Comparison of ENCODE assay signal across 17 cellular contexts in genomic region chr20:59441860-59442810, GRCh38.
A peak's percentile ranks its signal among the peaks of the same experiment; 100 is the strongest.
DNase-seq lines count a peak whose midpoint lies in the region; TF ChIP-seq lines count a peak whose summit lies in the region.
"Had no signal": no experiment of that assay in that cellular context is flagged by ENCODE, and none has a peak within 500 bp of the region (broad histone marks: within the 10 kb centered on the region; RNA-seq: fewer than 3 reads in every experiment).

No MANE protein-coding gene starts in this region.

- no peak overlapping the region for H3K4me3 ChIP-seq in BE2C (ENCODE audit: low read depth, low read length)
- H3K4me3 ChIP-seq: BLaER1 treated with 17β-estradiol and CSF1 and Interleukin-3, amounts not matched to agents 10 nM and 100 nM; MG63 had no signal

- H3K36me3 ChIP-seq in BE2C, result no peaks in the 10 kb centered on the region
- H3K36me3 ChIP-seq: BLaER1 treated with 17β-estradiol and CSF1 and Interleukin-3, amounts not matched to agents 10 nM and 100 nM; MG63 had no signal

- H3K9me3 ChIP-seq in BE2C, result no peaks in the 10 kb centered on the region
- H3K9me3 ChIP-seq: MG63 had no signal

- POLR2A ChIA-PET in HEK293T (lab: Yijun Ruan, JAX), result no interaction called here

- no peak for TF ChIP-seq CTCF in BE2C (IDR thresholded peaks at IDR 0.05; ENCODE audit: low read depth, low read length)

- DNase-seq in NCI-H446 (lab: John Stamatoyannopoulos, UW), result peak; percentile 4 to 66
- DNase-seq in NCI-H446 treated with DMSO at 0.1 percent for 48 hours (lab: John Stamatoyannopoulos, UW), result no peak
- DNase-seq in BE2C, result peak; percentile 57
- peak; percentile 78 for DNase-seq in NCI-H2171 (lab: John Stamatoyannopoulos, UW)
- DNase-seq in cerebellar cortex (ENCODE audit: low spot score), result peak; percentile 89
- no peak for DNase-seq in stimulated activated naive CD4-positive, alpha-beta T cell (lab: John Stamatoyannopoulos, UW)
- no peak for DNase-seq in NCI-H187 (lab: John Stamatoyannopoulos, UW)
- no peak for DNase-seq in HEK293T (ENCODE audit: extremely low spot score)
- DNase-seq: GOT3, HFFc6, Karpas-422, MG63, NCI-H1092, NCI-H1694, NCI-H2107, SHP77 treated with DMSO at 0.1 percent for 48 hours had no signal

- CTCF ChIA-PET in HEK293T (lab: Yijun Ruan, JAX), result interaction anchor here (1.1 kb wide), 1 partner anchor 13 kb away, joined by 3 read pairs; no protein-coding TSS in a partner anchor

- H3K27me3 ChIP-seq in BE2C, result no peaks in the 10 kb centered on the region
- H3K27me3 ChIP-seq: BLaER1 treated with 17β-estradiol and CSF1 and Interleukin-3, amounts not matched to agents 10 nM and 100 nM had no signal

- H3K4me1 ChIP-seq in BE2C, result peaks cover 19% of the 10 kb centered on the region

TF ChIP-seq in HEK293T, 16 proteins besides CTCF, POLR2A, EP300 and RAD21:
- TF ChIP-seq FOXA1 (IDR thresholded peaks at IDR 0.05), result no peak
- no peak for TF ChIP-seq TARDBP (IDR thresholded peaks at IDR 0.05)
- no peak for TF ChIP-seq FOXK2 (IDR thresholded peaks at IDR 0.05)
- TF ChIP-seq ARNT (IDR thresholded peaks at IDR 0.05), result no peak

Comparison
In these comparisons a context has a peak if more than half of its experiments do, and no peak if none do; other contexts are left out.
1. DNase-seq: peak in NCI-H446 (2 of 2), BE2C (single experiment), NCI-H2171 (single experiment) and cerebellar cortex (single experiment); none in NCI-H446 treated with DMSO at 0.1 percent for 48 hours (single experiment), stimulated activated naive CD4-positive, alpha-beta T cell (0 of 6), NCI-H187 (0 of 2) and HEK293T (single experiment).